Comparison of ENCODE assay signal across 26 cellular contexts in the genomic region with DNA sequence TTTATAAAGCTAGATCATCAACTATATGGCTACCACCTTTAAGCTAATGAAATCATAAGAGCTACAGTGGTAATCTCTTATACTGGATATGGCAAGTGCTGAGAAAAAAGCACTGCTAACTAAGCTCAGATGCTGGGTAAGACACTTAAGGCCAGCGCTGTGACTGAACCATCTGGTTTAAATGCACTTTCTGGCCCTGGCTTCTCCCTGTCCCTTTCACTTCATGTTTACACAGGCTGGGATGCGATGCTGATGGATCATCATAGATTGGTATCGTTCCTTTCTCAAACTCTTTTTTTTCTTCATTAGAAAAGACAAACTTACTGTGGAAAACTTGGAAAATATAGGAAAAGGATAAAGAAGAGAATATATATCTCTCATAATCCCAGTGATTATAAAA.
"Had no signal": no experiment of that assay in that cellular context is flagged by ENCODE, and none has a peak within 500 bp of the region (broad histone marks: within the 10 kb centered on the region; RNA-seq: fewer than 3 reads in every experiment).

No MANE protein-coding gene starts in this region.

- DNase-seq: activated CD4-positive, alpha-beta memory T cell treated with anti-CD3 and anti-CD28 coated beads, Interleukin-2, amount 10 ng/mL, durations not matched to agents 7 days and 5 days; activated CD4-positive, alpha-beta T cell treated with anti-CD3 and anti-CD28 coated beads, Interleukin-2, amount 10 ng/mL, durations not matched to agents 7 days and 5 days; activated CD4-positive, CD25-positive, alpha-beta regulatory T cell treated with anti-CD3 and anti-CD28 coated beads, Interleukin-2, amount 50 U/mL, for 72 hours; activated naive CD8-positive, alpha-beta T cell treated with anti-CD3 and anti-CD28 coated beads, Interleukin-2, amount 50 U/mL, for 24 hours; activated T-cell treated with anti-CD3 and anti-CD28 coated beads, Interleukin-2, amount 50 U/mL, for 4 hours; amygdala; central memory CD4-positive, alpha-beta T cell; endodermal cell; islet precursor cell; left cardiac atrium; left ventricle myocardium superior; mucosa of descending colon; stimulated activated CD4-positive, alpha-beta T cell treated with anti-CD3 and anti-CD28 coated beads, Interleukin-1b, Interleukin-23, amount 100 ng/mL, for 48 hours; stimulated activated CD4-positive, alpha-beta T cell treated with anti-CD3 and anti-CD28 coated beads, Interleukin-4, amount 100 ng/mL, for 4 hours; stimulated activated naive CD4-positive, alpha-beta T cell; T-helper 9 cell had no signal

- H3K4me3 ChIP-seq: breast epithelium, gastroesophageal sphincter, hepatocyte, mucosa of descending colon, right atrium auricular region, smooth muscle cell, suprapubic skin, tibial nerve had no signal

- H3K4me1 Mint-ChIP-seq: endodermal cell had no signal

- H3K9me3 ChIP-seq: breast epithelium, gastroesophageal sphincter, mucosa of descending colon, right atrium auricular region, suprapubic skin, tibial nerve had no signal

- H3K36me3 ChIP-seq: breast epithelium, gastroesophageal sphincter, right atrium auricular region, suprapubic skin, tibial nerve had no signal

- ATAC-seq: activated naive CD8-positive, alpha-beta T cell treated with anti-CD3 and anti-CD28 coated beads, Interleukin-2, amount 50 U/mL, for 24 hours; activated T-cell treated with anti-CD3 and anti-CD28 coated beads, Interleukin-2, amount 50 U/mL, for 4 hours; gastroesophageal sphincter; left cardiac atrium; left ventricle myocardium superior; mucosa of descending colon; natural killer cell treated with Interleukin-12 subunit alpha and Interleukin-12 subunit beta and Interleukin-15 and Interleukin-18, amount 100 ng/mL, for 72 hours had no signal

- H3K4me1 ChIP-seq: breast epithelium, right atrium auricular region, suprapubic skin, tibial nerve had no signal

- H3K27me3 ChIP-seq: breast epithelium, gastroesophageal sphincter, hepatocyte, right atrium auricular region, suprapubic skin, tibial nerve had no signal

- H3K27ac ChIP-seq: breast epithelium, gastroesophageal sphincter, hepatocyte, right atrium auricular region, suprapubic skin, tibial nerve had no signal

- H3K36me3 Mint-ChIP-seq: activated naive CD4-positive, alpha-beta T cell treated with anti-CD3 and anti-CD28 coated beads, Interleukin-2, amount 50 U/mL, for 24 hours; natural killer cell treated with Interleukin-12 subunit alpha and Interleukin-12 subunit beta and Interleukin-15 and Interleukin-18, amount 100 ng/mL, for 72 hours had no signal

- H3K9me3 Mint-ChIP-seq: activated CD4-positive, alpha-beta memory T cell treated with anti-CD3 and anti-CD28 coated beads, Interleukin-2, amount 10 ng/mL, durations not matched to agents 7 days and 5 days; activated CD4-positive, alpha-beta T cell treated with anti-CD3 and anti-CD28 coated beads, Interleukin-2, amount 10 ng/mL, durations not matched to agents 7 days and 5 days; activated naive CD4-positive, alpha-beta T cell treated with anti-CD3 and anti-CD28 coated beads, Interleukin-2, amount 50 U/mL, for 24 hours; activated naive CD8-positive, alpha-beta T cell treated with anti-CD3 and anti-CD28 coated beads, Interleukin-2, amount 50 U/mL, for 24 hours; activated T-cell treated with anti-CD3 and anti-CD28 coated beads, Interleukin-2, amount 50 U/mL, for 4 hours; activated T-helper 2 cell treated with anti-CD3 and anti-CD28 coated beads, Interferon-gamma antibody, Interleukin-2, Interleukin-4, amounts not matched to agents 10 μg/mL and 5 μg/mL and 100 μg/mL, durations not matched to agents 14 hours and 24 hours and 36 hours; endodermal cell; natural killer cell treated with Interleukin-12 subunit alpha and Interleukin-12 subunit beta and Interleukin-15 and Interleukin-18, amount 100 ng/mL, for 72 hours had no signal

- H3K27ac Mint-ChIP-seq: activated CD4-positive, alpha-beta memory T cell treated with anti-CD3 and anti-CD28 coated beads, Interleukin-2, amount 10 ng/mL, durations not matched to agents 7 days and 5 days; activated CD4-positive, alpha-beta T cell treated with anti-CD3 and anti-CD28 coated beads, Interleukin-2, amount 10 ng/mL, durations not matched to agents 7 days and 5 days; activated naive CD4-positive, alpha-beta T cell treated with anti-CD3 and anti-CD28 coated beads, Interleukin-2, amount 50 U/mL, for 24 hours; activated naive CD8-positive, alpha-beta T cell treated with anti-CD3 and anti-CD28 coated beads, Interleukin-2, amount 50 U/mL, for 24 hours; activated T-helper 2 cell treated with anti-CD3 and anti-CD28 coated beads, Interferon-gamma antibody, Interleukin-2, Interleukin-4, amounts not matched to agents 10 μg/mL and 5 μg/mL and 100 μg/mL, durations not matched to agents 14 hours and 24 hours and 36 hours; endodermal cell; natural killer cell treated with Interleukin-12 subunit alpha and Interleukin-12 subunit beta and Interleukin-15 and Interleukin-18, amount 100 ng/mL, for 72 hours had no signal

- H3K27me3 Mint-ChIP-seq: activated CD4-positive, alpha-beta memory T cell treated with anti-CD3 and anti-CD28 coated beads, Interleukin-2, amount 10 ng/mL, durations not matched to agents 7 days and 5 days; activated CD4-positive, alpha-beta T cell treated with anti-CD3 and anti-CD28 coated beads, Interleukin-2, amount 10 ng/mL, durations not matched to agents 7 days and 5 days; activated naive CD4-positive, alpha-beta T cell treated with anti-CD3 and anti-CD28 coated beads, Interleukin-2, amount 50 U/mL, for 24 hours; activated naive CD8-positive, alpha-beta T cell treated with anti-CD3 and anti-CD28 coated beads, Interleukin-2, amount 50 U/mL, for 24 hours; natural killer cell treated with Interleukin-12 subunit alpha and Interleukin-12 subunit beta and Interleukin-15 and Interleukin-18, amount 100 ng/mL, for 72 hours had no signal

- H3K4me3 Mint-ChIP-seq: activated CD4-positive, alpha-beta memory T cell treated with anti-CD3 and anti-CD28 coated beads, Interleukin-2, amount 10 ng/mL, durations not matched to agents 7 days and 5 days; activated CD4-positive, alpha-beta T cell treated with anti-CD3 and anti-CD28 coated beads, Interleukin-2, amount 10 ng/mL, durations not matched to agents 7 days and 5 days; activated naive CD4-positive, alpha-beta T cell treated with anti-CD3 and anti-CD28 coated beads, Interleukin-2, amount 50 U/mL, for 24 hours; activated naive CD8-positive, alpha-beta T cell treated with anti-CD3 and anti-CD28 coated beads, Interleukin-2, amount 50 U/mL, for 24 hours; activated T-cell treated with anti-CD3 and anti-CD28 coated beads, Interleukin-2, amount 50 U/mL, for 4 hours; endodermal cell; natural killer cell treated with Interleukin-12 subunit alpha and Interleukin-12 subunit beta and Interleukin-15 and Interleukin-18, amount 100 ng/mL, for 72 hours had no signal
